ENCODE assay signal across 5 cellular contexts in the genomic region with DNA sequence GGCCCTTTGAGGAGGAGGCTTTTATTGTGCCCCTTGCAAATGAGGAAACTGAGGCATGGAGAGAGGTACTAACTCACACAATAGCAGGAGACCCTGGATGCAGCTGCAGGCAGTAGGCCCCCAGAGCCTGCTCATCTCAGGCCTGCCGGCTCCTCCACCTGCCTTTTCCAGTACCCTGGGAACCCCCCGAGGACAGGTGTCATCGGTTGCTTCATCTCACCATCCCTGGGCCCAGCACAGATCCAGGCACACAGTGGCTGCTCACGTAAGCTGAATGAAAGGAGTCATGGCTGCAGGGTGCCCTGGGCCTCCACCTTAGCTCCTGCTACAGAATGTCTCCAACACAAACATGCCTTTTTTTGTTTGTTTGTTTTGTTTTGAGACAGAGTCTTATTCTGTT.
DNase-seq lines count a peak whose midpoint lies in the region; ATAC-seq, FAIRE-seq and TF ChIP-seq lines count a peak whose summit lies in the region.
"Not testable (repeated sequence)": the region's sequence is repeated elsewhere in the genome, so short reads cannot be mapped to it uniquely, and the experiment has no call there.

No MANE protein-coding gene starts in this region.

- not testable (repeated sequence) for TF ChIP-seq EP300 in gastroesophageal sphincter (IDR thresholded peaks at IDR 0.05)

- H3K4me3 ChIP-seq in gastroesophageal sphincter; kidney (ENCODE audit: low read length in 2 of 2); aorta (ENCODE audit: low read length in 2 of 2): not testable (repeated sequence)

- no CpG with 5 or more reads among the region's 4 CpGs for WGBS in gastroesophageal sphincter (ENCODE audit: low coverage in 1 of 2), 2 donors
- WGBS in aorta, 2 donors = 69 to 79% methylated on average over 3 to 4 of the region's 4 CpGs

- H3K9me3 ChIP-seq in gastroesophageal sphincter; kidney (ENCODE audit: control insufficient read depth in 1 of 2, low read length in 2 of 2); aorta (ENCODE audit: control insufficient read depth, low read length): not testable (repeated sequence)

- TF ChIP-seq POLR2A in gastroesophageal sphincter (IDR thresholded peaks at IDR 0.05) = not testable (repeated sequence)

- not testable (repeated sequence) for H3K27ac ChIP-seq in gastroesophageal sphincter; kidney (ENCODE audit: low read depth in 2 of 2, low read length in 2 of 2); aorta (ENCODE audit: low read depth in 1 of 2, low read length in 2 of 2)

- FAIRE-seq in kidney (lab: Jason Lieb, UNC) = not testable (repeated sequence)

- not testable (repeated sequence) for H3K36me3 ChIP-seq in gastroesophageal sphincter; kidney (ENCODE audit: control insufficient read depth in 1 of 2, insufficient read depth in 2 of 2, low read length in 2 of 2); aorta (ENCODE audit: control insufficient read depth in 1 of 2, insufficient read depth in 2 of 2, low read length in 1 of 2)

- not testable (repeated sequence) for H3K4me1 ChIP-seq in gastroesophageal sphincter; kidney (ENCODE audit: control insufficient read depth in 1 of 2, insufficient read depth in 1 of 2, low read depth in 1 of 2, low read length in 2 of 2); aorta (ENCODE audit: control insufficient read depth in 1 of 2, insufficient read depth in 2 of 2, low read length in 2 of 2)

- ATAC-seq in gastroesophageal sphincter (peak; percentile 10), omental fat pad (ENCODE audit: low FRiP score) (peak; percentile 51), aorta (ENCODE audit: low FRiP score) (peak; percentile 51)

- intact Hi-C loops in kidney (cut with DNase I); posterior vena cava (cut with DNase I); aorta (cut with DNase I): not testable (repeated sequence)

- not testable (repeated sequence) for TF ChIP-seq CTCF in gastroesophageal sphincter (IDR thresholded peaks at IDR 0.05); kidney (IDR thresholded peaks at IDR 0.05; ENCODE audit: borderline replicate concordance, extremely low read depth, insufficient read depth); omental fat pad (IDR thresholded peaks at IDR 0.05)

- H3K27me3 ChIP-seq in gastroesophageal sphincter; aorta (ENCODE audit: control insufficient read depth in 1 of 2, insufficient read depth in 2 of 2, low read length in 1 of 2): not testable (repeated sequence)

- peak; percentile 4 for DNase-seq in kidney
- not testable (repeated sequence) for DNase-seq in omental fat pad (ENCODE audit: low spot score); aorta
- peak; percentile 18 for DNase-seq in posterior vena cava (ENCODE audit: low spot score)

- H3K9ac ChIP-seq in kidney (ENCODE audit: low read length in 2 of 2) = not testable (repeated sequence)
